10 cellular contexts compared by ENCODE assay signal in the genomic region with DNA sequence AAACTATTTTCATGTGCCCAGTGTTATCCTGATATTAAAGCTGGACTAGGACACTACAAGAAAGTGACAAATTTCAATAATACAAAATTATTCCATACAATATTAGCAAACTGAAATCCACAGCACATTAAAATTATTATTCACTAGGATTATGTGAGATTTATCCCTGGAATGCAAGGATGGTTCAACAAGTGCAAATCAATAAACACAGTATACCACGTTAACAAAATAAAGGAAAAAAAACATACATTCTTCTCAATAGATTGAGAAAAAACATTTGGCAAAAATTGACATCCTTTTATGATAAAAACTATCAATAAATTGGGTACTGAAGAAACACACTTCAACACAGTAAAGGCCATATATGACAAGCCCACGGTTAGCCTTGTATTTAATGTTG.
"Had no signal": no experiment of that assay in that cellular context is flagged by ENCODE, and none has a peak within 500 bp of the region (broad histone marks: within the 10 kb centered on the region; RNA-seq: fewer than 3 reads in every experiment).

No MANE protein-coding gene starts in this region.

- H3K27ac ChIP-seq: HL-60 had no signal

- H3K36me3 ChIP-seq: HAP-1 had no signal

- H3K4me3 ChIP-seq: GM23338, HAP-1 had no signal

- DNase-seq: H7, HFFc6, KG1 had no signal

- H3K4me3 Mint-ChIP-seq: GM23338, HFFc6, IgD-negative memory B cell had no signal

- H3K27ac Mint-ChIP-seq: GM23338, HFFc6, IgD-negative memory B cell had no signal

- H3K36me3 Mint-ChIP-seq: IgD-negative memory B cell had no signal

- H3K4me1 Mint-ChIP-seq: GM23338, IgD-negative memory B cell had no signal

- H3K27me3 Mint-ChIP-seq: IgD-negative memory B cell had no signal

- ATAC-seq: GM23338, HCT116, HepG2 had no signal

- H3K4me1 ChIP-seq: HAP-1 had no signal

- H3K9me3 ChIP-seq: HAP-1 had no signal

- FAIRE-seq: H1, HepG2 had no signal
